8 cellular contexts compared by ENCODE assay signal in genomic region chr4:83083925-83084475, GRCh38. TPM values are rescaled to one million over a fixed set of nuclear protein-coding genes. Genes with fewer than 3 reads are reported as not detected.
DNase-seq lines count a peak whose midpoint lies in the region; ATAC-seq and TF ChIP-seq lines count a peak whose summit lies in the region.

No MANE protein-coding gene starts in this region.

- no peak for TF ChIP-seq EP300 in transverse colon (IDR thresholded peaks at IDR 0.05; ENCODE audit: low read depth)

- TF ChIP-seq POLR2A in breast epithelium (IDR thresholded peaks at IDR 0.05) (no peak), transverse colon (IDR thresholded peaks at IDR 0.05) (peak; percentile 23)

- WGBS in mammary epithelial cell (ENCODE audit: low coverage, missing lambda C conversion rate): 59% methylated on average over 10 of the region's 11 CpGs
- 59 to 77% methylated on average over 6 to 11 of the region's 11 CpGs for WGBS in transverse colon (ENCODE audit: low coverage in 1 of 2), 2 donors

- H3K4me1 ChIP-seq in mammary epithelial cell (ENCODE audit: insufficient read depth, low read length) (peaks cover 13% of the 10 kb centered on the region), breast epithelium (no peaks in the 10 kb centered on the region), foreskin keratinocyte (no peaks in the 10 kb centered on the region), transverse colon (no peaks in the 10 kb centered on the region), Karpas-422 (ENCODE audit: low read length) (no peaks in the 10 kb centered on the region)

- H3K79me2 ChIP-seq in mammary epithelial cell (ENCODE audit: insufficient read depth, low read length) (no peaks in the 10 kb centered on the region), Karpas-422 (ENCODE audit: low read length) (no peaks in the 10 kb centered on the region)

- no peaks in the 10 kb centered on the region for H3K9me2 ChIP-seq in Karpas-422 (replicated peaks; ENCODE audit: insufficient read depth, low read length)

- in situ Hi-C loops in mammary epithelial cell (cut with MboI; ENCODE audit: low sequenced_read_pairs in 2 of 2): loop anchor here in 1 of 2 donors (10.0 kb wide), 1 partner anchor 171 kb away; no protein-coding TSS in a partner anchor
- in situ Hi-C loops in transverse colon (cut with MboI; ENCODE audit: low pct_ligation_motif_present in 1 of 4, low pct_unique_long_range_greater_than_20kb in 1 of 4, low sequenced_read_pairs in 3 of 4): loop anchor here in 2 of 4 donors (10.0 to 25.0 kb wide), 2 partner anchors 171 to 178 kb away; no protein-coding TSS in a partner anchor

- no TSS peak for BruUV-seq in mammary epithelial cell (replicated peaks; lab: Mats Ljungman, UMichigan)

- DNase-seq in mammary epithelial cell: no peak
- no peak for DNase-seq in breast epithelium (ENCODE audit: low spot score in 2 of 2)
- DNase-seq in activated CD4-positive, CD25-positive, alpha-beta regulatory T cell treated with anti-CD3 and anti-CD28 coated beads, Interleukin-2, amount 50 U/mL, for 16 hours (ENCODE audit: low read depth, low spot score): peak; percentile 28
- no peak for DNase-seq in foreskin keratinocyte
- peak; percentile 32 for DNase-seq in transverse colon
- no peak for DNase-seq in Karpas-422

- dilution Hi-C loops in mammary epithelial cell (cut with HindIII; ENCODE audit: low sequenced_read_pairs): loop anchor here (5.0 to 10.0 kb wide), 2 partner anchors 58 to 171 kb away; no protein-coding TSS in a partner anchor

- no peaks in the 10 kb centered on the region for H3K27me3 ChIP-seq in mammary epithelial cell (ENCODE audit: insufficient read depth, low read length)
- no peaks in the 10 kb centered on the region for H3K27me3 ChIP-seq in breast epithelium
- H3K27me3 ChIP-seq in foreskin keratinocyte: no peaks in the 10 kb centered on the region
- no peaks in the 10 kb centered on the region for H3K27me3 ChIP-seq in transverse colon
- no peaks in the 10 kb centered on the region for H3K27me3 ChIP-seq in Karpas-422 (ENCODE audit: low read length)

- H3K9me3 ChIP-seq in mammary epithelial cell (replicated peaks; ENCODE audit: insufficient read depth, low read length): no peaks in the 10 kb centered on the region
- H3K9me3 ChIP-seq in breast epithelium: no peaks in the 10 kb centered on the region
- no peaks in the 10 kb centered on the region for H3K9me3 ChIP-seq in transverse colon
- no peaks in the 10 kb centered on the region for H3K9me3 ChIP-seq in Karpas-422 (ENCODE audit: low read length)

- H3K9ac ChIP-seq in mammary epithelial cell (ENCODE audit: insufficient read depth, low read length) (no peak overlapping the region), Karpas-422 (ENCODE audit: low read length) (no peak overlapping the region)

- CTCF ChIA-PET in mammary epithelial cell (lab: Charles Lee; ENCODE audit: low non-redundant PET): no interaction called here

- no peaks in the 10 kb centered on the region for H3K36me3 ChIP-seq in mammary epithelial cell (ENCODE audit: insufficient read depth, low read length)
- no peaks in the 10 kb centered on the region for H3K36me3 ChIP-seq in breast epithelium
- no peaks in the 10 kb centered on the region for H3K36me3 ChIP-seq in transverse colon
- no peaks in the 10 kb centered on the region for H3K36me3 ChIP-seq in Karpas-422 (ENCODE audit: insufficient read depth, low read length)

- H3K4me3 ChIP-seq in mammary epithelial cell (replicated peaks in 1 of 3; ENCODE audit: insufficient read depth in 1 of 3, low read depth in 2 of 3, low read length in 3 of 3) (no peak overlapping the region), breast epithelium (no peak overlapping the region), transverse colon (no peak overlapping the region), Karpas-422 (ENCODE audit: low read length) (no peak overlapping the region)

- TF ChIP-seq CTCF in mammary epithelial cell (conservative IDR thresholded peaks at IDR 0.05 in 1 of 2, IDR thresholded peaks at IDR 0.05 in 1 of 2; ENCODE audit: extremely low read depth in 1 of 2, insufficient read depth in 1 of 2, low read depth in 1 of 2, low read length in 2 of 2) (peak in 1 of 2 donors; percentile 6), breast epithelium (IDR thresholded peaks at IDR 0.05) (no peak), foreskin keratinocyte (conservative IDR thresholded peaks at IDR 0.05) (no peak), transverse colon (IDR thresholded peaks at IDR 0.05) (no peak)

- ATAC-seq in foreskin keratinocyte (peak; percentile 68), HG03521 (IDR thresholded peaks at IDR 0.05; ENCODE audit: unreplicated experiment) (no peak), GM21447 (IDR thresholded peaks at IDR 0.05; ENCODE audit: unreplicated experiment) (no peak)

- intact Hi-C loops in mammary epithelial cell (cut with micrococcal nuclease) (no loop called here), breast epithelium (cut with DNase I; ENCODE audit: low total_unique reads) (no loop called here), transverse colon (cut with DNase I; ENCODE audit: low total_unique reads) (no loop called here)

- H3K27ac ChIP-seq in mammary epithelial cell (ENCODE audit: insufficient read depth, low read depth, low read length) (no peak overlapping the region), breast epithelium (no peak overlapping the region), foreskin keratinocyte (no peak overlapping the region), transverse colon (no peak overlapping the region), Karpas-422 (ENCODE audit: low read length) (no peak overlapping the region)

- no peak overlapping the region for H3K4me2 ChIP-seq in mammary epithelial cell (ENCODE audit: insufficient read depth, low read depth, low read length)
- no peak overlapping the region for H3K4me2 ChIP-seq in Karpas-422 (ENCODE audit: low read depth, low read length, poor library complexity, severe bottlenecking)

- H4K20me1 ChIP-seq in mammary epithelial cell (ENCODE audit: insufficient read depth, low read length): no peaks in the 10 kb centered on the region
- H4K20me1 ChIP-seq in Karpas-422 (ENCODE audit: insufficient read depth, low read depth, low read length): no peaks in the 10 kb centered on the region

- H2AFZ ChIP-seq in mammary epithelial cell (ENCODE audit: low read depth, low read length) (peak overlapping the region; percentile 28), Karpas-422 (ENCODE audit: low read length) (no peak overlapping the region)

RNA-seq across cellular contexts. Expression of gene PLAC8, which starts 30.5 kb away (rescaled TPM):
- 1 to 10 TPM in 1 of 2 donors, under 1 TPM in 1; 0.40 to 2.8 TPM for total RNA-seq in mammary epithelial cell
- 10.4 TPM for polyA plus RNA-seq in mammary epithelial cell
- polyA minus RNA-seq in mammary epithelial cell: 51.7 TPM
- total RNA-seq in breast epithelium: 1 to 10 TPM; 1.1 to 7.9 (median 4.5) TPM
- 1.6 and 1.8 TPM in 2 replicates for total RNA-seq in foreskin keratinocyte
- 1.2 and 1.7 TPM in 2 replicates for polyA plus RNA-seq in foreskin keratinocyte
- 100 to 1,000 TPM in 3 of 4 donors, 10 to 100 TPM in 1; 27.3 to 569 (median 401) TPM for total RNA-seq in transverse colon
- total RNA-seq in Karpas-422 (2014; rRNA removed; shearing (Covaris generic); ENCODE audit: low replicate concordance): not detected in 2 replicates

RNA-seq across cellular contexts. Expression of gene COPS4, which starts 49.0 kb away (rescaled TPM):
- total RNA-seq in mammary epithelial cell (10 to 100 TPM; 34.1 to 69.5 TPM), breast epithelium (10 to 100 TPM; 55.8 to 67.9 (median 56.4) TPM), foreskin keratinocyte (44.4 and 47.6 TPM in 2 replicates), transverse colon (10 to 100 TPM in 3 of 4 donors, 1 to 10 TPM in 1; 6.7 to 81.8 (median 32.3) TPM)
- polyA plus RNA-seq in mammary epithelial cell (36.4 TPM), foreskin keratinocyte (32.3 and 38.1 TPM in 2 replicates)
- 4.9 TPM for polyA minus RNA-seq in mammary epithelial cell
- total RNA-seq in Karpas-422 (2014; rRNA removed; shearing (Covaris generic); ENCODE audit: low replicate concordance): 37.6 and 42.7 TPM in 2 replicates

Comparison
In these comparisons a context has a peak if more than half of its experiments do, and no peak if none do; other contexts are left out.
1. DNase-seq: peak in activated CD4-positive, CD25-positive, alpha-beta regulatory T cell treated with anti-CD3 and anti-CD28 coated beads, Interleukin-2, amount 50 U/mL, for 16 hours (single experiment) and transverse colon (single experiment); none in mammary epithelial cell (single experiment), breast epithelium (0 of 2), foreskin keratinocyte (0 of 2) and Karpas-422 (single experiment).